In the genomic region with DNA sequence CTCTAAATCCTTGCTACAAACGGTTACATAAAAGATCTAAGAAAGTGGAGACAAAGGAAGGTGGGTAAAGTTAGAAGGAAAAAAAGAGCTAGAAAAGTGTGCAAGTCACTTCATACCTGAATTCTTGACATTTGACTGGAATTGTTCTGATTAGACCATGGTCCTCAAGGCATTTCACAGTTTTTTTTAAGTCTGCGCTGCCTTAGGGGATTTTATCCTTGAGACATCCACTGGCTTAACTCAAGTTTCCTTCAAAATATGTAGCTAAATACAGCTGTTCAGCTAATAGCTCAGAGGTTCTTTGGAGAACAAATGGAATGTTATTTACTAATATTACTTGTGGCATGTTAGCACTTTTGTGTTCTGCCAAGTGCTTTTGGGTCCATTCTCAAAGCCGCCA, we compare ENCODE assay signal across 28 cellular contexts.
"Had no signal": no experiment of that assay in that cellular context is flagged by ENCODE, and none has a peak within 500 bp of the region (broad histone marks: within the 10 kb centered on the region; RNA-seq: fewer than 3 reads in every experiment).

No MANE protein-coding gene starts in this region.

- H3K27me3 ChIP-seq: colonic mucosa, esophagus muscularis mucosa, esophagus squamous epithelium, foreskin keratinocyte, gastrocnemius medialis, gastroesophageal sphincter, heart left ventricle, heart right ventricle had no signal

- H3K27me3 Mint-ChIP-seq: dendritic cell treated with granulocyte-macrophage colony-stimulating factor and Interleukin-4, amounts not matched to agents 40 ng/mL and 50 ng/mL, for 4 days; effector memory CD8-positive, alpha-beta T cell had no signal

- H3K9me3 Mint-ChIP-seq: effector memory CD8-positive, alpha-beta T cell; endodermal cell had no signal

- H3K4me3 Mint-ChIP-seq: dendritic cell treated with granulocyte-macrophage colony-stimulating factor and Interleukin-4, amounts not matched to agents 40 ng/mL and 50 ng/mL, for 4 days; effector memory CD8-positive, alpha-beta T cell; endodermal cell had no signal

- H3K4me1 ChIP-seq: colonic mucosa, esophagus muscularis mucosa, foreskin keratinocyte, gastroesophageal sphincter had no signal

- H3K4me3 ChIP-seq: colonic mucosa, coronary artery, dorsolateral prefrontal cortex, esophagus muscularis mucosa, esophagus squamous epithelium, gastrocnemius medialis, gastroesophageal sphincter, heart left ventricle, heart right ventricle had no signal

- H3K9me3 ChIP-seq: colonic mucosa, esophagus muscularis mucosa, esophagus squamous epithelium, gastrocnemius medialis, gastroesophageal sphincter, heart left ventricle had no signal

- DNase-seq: colonic mucosa; cortex of kidney; dermis blood vessel endothelial cell; dorsolateral prefrontal cortex; effector CD4-positive, alpha-beta T cell; effector CD8-positive, alpha-beta T cell; effector memory CD4-positive, alpha-beta T cell; effector memory CD8-positive, alpha-beta T cell; endodermal cell; erythroblast; esophagus squamous epithelium; foreskin fibroblast; foreskin keratinocyte; foreskin melanocyte; gastrocnemius medialis; glutamatergic neuron; head of caudate nucleus; heart left ventricle; heart right ventricle had no signal

- ATAC-seq: effector memory CD8-positive, alpha-beta T cell; esophagus mucosa; foreskin keratinocyte; gastrocnemius medialis; gastroesophageal sphincter; heart left ventricle; heart right ventricle had no signal

- H3K27ac ChIP-seq: colonic mucosa, coronary artery, dorsolateral prefrontal cortex, esophagus muscularis mucosa, esophagus squamous epithelium, foreskin keratinocyte, gastrocnemius medialis, gastroesophageal sphincter, heart left ventricle, heart right ventricle had no signal

- FAIRE-seq: colon, endometrium, endothelial cell of umbilical vein, frontal cortex had no signal

- H3K36me3 ChIP-seq: colonic mucosa, esophagus muscularis mucosa, gastroesophageal sphincter had no signal

- H3K4me1 Mint-ChIP-seq: endodermal cell had no signal

- H3K27ac Mint-ChIP-seq: dendritic cell treated with granulocyte-macrophage colony-stimulating factor and Interleukin-4, amounts not matched to agents 40 ng/mL and 50 ng/mL, for 4 days; effector memory CD8-positive, alpha-beta T cell; endodermal cell had no signal
